28 cellular contexts compared by ENCODE assay signal in the genomic region with DNA sequence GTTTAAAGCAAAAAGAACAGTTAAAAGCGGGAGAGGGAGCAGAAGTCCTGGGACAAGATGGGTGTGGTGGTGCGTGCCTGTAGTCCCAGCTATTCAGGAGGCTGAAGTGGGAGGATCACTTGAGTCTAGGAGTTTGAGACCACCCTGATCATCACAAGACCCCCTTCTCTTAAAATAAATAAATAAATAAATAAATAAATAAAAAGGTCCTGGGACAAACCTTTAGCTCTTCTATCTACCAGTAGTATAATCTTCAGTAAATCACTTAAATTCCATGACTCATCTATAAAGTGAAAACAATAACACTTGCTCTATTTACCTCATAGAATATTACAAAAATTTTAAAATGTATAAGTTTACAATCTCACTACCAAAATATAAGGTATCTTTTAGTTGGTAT. TPM values are rescaled to one million over a fixed set of nuclear protein-coding genes. Genes with fewer than 3 reads are reported as not detected.
"Had no signal": no experiment of that assay in that cellular context is flagged by ENCODE, and none has a peak within 500 bp of the region (broad histone marks: within the 10 kb centered on the region; RNA-seq: fewer than 3 reads in every experiment).

No MANE protein-coding gene starts in this region.

- ATAC-seq: left colon; sciatic nerve; stimulated activated naive B cell treated with anti-CD40 and anti-IgM and Interleukin-4, amounts not matched to agents 10 μg/mL and 1 μg/mL and 100 μg/mL, for 72 hours; stimulated activated naive CD8-positive, alpha-beta T cell treated with anti-CD3 and anti-CD28 coated beads, Interleukin-15, amount 100 ng/mL, for 72 hours had no signal

- H3K27ac Mint-ChIP-seq: stimulated activated naive B cell treated with anti-CD40 and anti-IgM and Interleukin-4, amounts not matched to agents 10 μg/mL and 1 μg/mL and 100 μg/mL, for 72 hours; stimulated activated naive CD8-positive, alpha-beta T cell treated with anti-CD3 and anti-CD28 coated beads, Interleukin-15, amount 100 ng/mL, for 72 hours had no signal

- DNase-seq: effector CD4-positive, alpha-beta T cell; foreskin melanocyte; head of caudate nucleus; left colon; left ventricle myocardium superior; mesenchymal stem cell; midbrain; nephron progenitor cell; posterior cingulate gyrus; spleen; stimulated activated CD4-positive, alpha-beta T cell treated with anti-CD3 and anti-CD28 coated beads, Interleukin-15, amount 100 ng/mL, for 24 hours; stimulated activated CD4-positive, alpha-beta T cell treated with anti-CD3 and anti-CD28 coated beads, Interleukin-1b, Interleukin-23, amount 100 ng/mL, for 48 hours; stimulated activated CD4-positive, alpha-beta T cell treated with anti-CD3 and anti-CD28 coated beads, Interleukin-4, amount 100 ng/mL, for 24 hours; stimulated activated naive B cell treated with anti-CD40 and anti-IgM and Interleukin-4, amounts not matched to agents 10 μg/mL and 1 μg/mL and 100 μg/mL, for 72 hours; stimulated activated naive CD8-positive, alpha-beta T cell treated with anti-CD3 and anti-CD28 coated beads, Interleukin-15, amount 100 ng/mL, for 72 hours; testis had no signal

- FAIRE-seq: endothelial cell of umbilical vein had no signal

- H3K4me3 ChIP-seq: coronary artery, hepatocyte, lung, spleen, testis, tibial nerve had no signal

- H3K9me3 ChIP-seq: spleen, testis, tibial nerve had no signal

- H3K27ac ChIP-seq: coronary artery, hepatocyte, spleen, testis, tibial nerve had no signal

- H3K27me3 Mint-ChIP-seq: stimulated activated naive B cell treated with anti-CD40 and anti-IgM and Interleukin-4, amounts not matched to agents 10 μg/mL and 1 μg/mL and 100 μg/mL, for 72 hours; stimulated activated naive CD8-positive, alpha-beta T cell treated with anti-CD3 and anti-CD28 coated beads, Interleukin-15, amount 100 ng/mL, for 72 hours had no signal

- H3K4me3 Mint-ChIP-seq: endodermal cell; nephron progenitor cell; stimulated activated naive B cell treated with anti-CD40 and anti-IgM and Interleukin-4, amounts not matched to agents 10 μg/mL and 1 μg/mL and 100 μg/mL, for 72 hours; stimulated activated naive CD8-positive, alpha-beta T cell treated with anti-CD3 and anti-CD28 coated beads, Interleukin-15, amount 100 ng/mL, for 72 hours had no signal

- H3K9me3 Mint-ChIP-seq: endodermal cell; nephron progenitor cell; stimulated activated naive B cell treated with anti-CD40 and anti-IgM and Interleukin-4, amounts not matched to agents 10 μg/mL and 1 μg/mL and 100 μg/mL, for 72 hours; stimulated activated naive CD8-positive, alpha-beta T cell treated with anti-CD3 and anti-CD28 coated beads, Interleukin-15, amount 100 ng/mL, for 72 hours had no signal

- H3K36me3 ChIP-seq: tibial nerve had no signal

RNA-seq across cellular contexts. Expression of a gene that starts 46.8 kb away (rescaled TPM):
- total RNA-seq: dermis microvascular lymphatic vessel endothelial cell, endothelial cell of umbilical vein, hepatocyte, kidney epithelial cell, left colon, left ventricle myocardium superior, pulmonary artery endothelial cell had no signal

RNA-seq across cellular contexts. Expression of a gene that starts 57.9 kb away (rescaled TPM):
- total RNA-seq: kidney epithelial cell, left colon, omental fat pad, subcutaneous adipose tissue had no signal
